In genomic region chr16:67537636-67538591, GRCh38 we compare ENCODE assay signal across 8 cellular contexts. TPM values are rescaled to one million over a fixed set of nuclear protein-coding genes. Genes with fewer than 3 reads are reported as not detected.
DNase-seq lines count a peak whose midpoint lies in the region; ATAC-seq lines count a peak whose summit lies in the region.

No MANE protein-coding gene starts in this region.

- peaks cover 0 to 5% of the 10 kb centered on the region in 2 donors for H3K27me3 Mint-ChIP-seq in CD8-positive, alpha-beta memory T cell
- no peaks in the 10 kb centered on the region for H3K27me3 Mint-ChIP-seq in effector memory CD8-positive, alpha-beta T cell
- peaks cover 29% of the 10 kb centered on the region for H3K27me3 Mint-ChIP-seq in stimulated activated naive CD8-positive, alpha-beta T cell treated with anti-CD3 and anti-CD28 coated beads, Interleukin-15, amount 100 ng/mL, for 72 hours

- peaks cover 29 to 51% (median 33%) of the 10 kb centered on the region in 3 donors for H3K4me1 Mint-ChIP-seq in CD8-positive, alpha-beta memory T cell
- peaks cover 31 to 34% of the 10 kb centered on the region in 2 donors for H3K4me1 Mint-ChIP-seq in effector memory CD8-positive, alpha-beta T cell (ENCODE audit: low read depth in 2 of 2)
- H3K4me1 Mint-ChIP-seq in stimulated activated naive CD8-positive, alpha-beta T cell treated with anti-CD3 and anti-CD28 coated beads, Interleukin-15, amount 100 ng/mL, for 72 hours, result peaks cover 59% of the 10 kb centered on the region

- CTCF ChIA-PET in CD8-positive, alpha-beta memory T cell (lab: Charles Lee), result interaction anchor here (0.9 to 13.7 kb wide), 9 partner anchors 9 to 107 kb away, joined by 3 to 125 read pairs (median 4); partner anchors contain the start of genes CARMIL2 and RIPOR1

- H3K36me3 Mint-ChIP-seq in CD8-positive, alpha-beta memory T cell, result peaks cover 0 to 27% (median 0%) of the 10 kb centered on the region in 3 donors
- peaks cover 24% of the 10 kb centered on the region for H3K36me3 Mint-ChIP-seq in effector memory CD8-positive, alpha-beta T cell (ENCODE audit: insufficient read depth)

- DNase-seq in CD8-positive, alpha-beta memory T cell, result peak; percentile 66 to 86 (median 72)
- DNase-seq in activated CD4-positive, alpha-beta T cell treated with anti-CD3 and anti-CD28 coated beads, Interleukin-2, amount 50 U/mL, for 1 hour, result peak; percentile 58
- DNase-seq in effector memory CD8-positive, alpha-beta T cell, result peak; percentile 53 to 69 (median 66)
- peak in 1 of 2 donors; percentile 55 for DNase-seq in stimulated activated naive CD8-positive, alpha-beta T cell treated with anti-CD3 and anti-CD28 coated beads, Interleukin-15, amount 100 ng/mL, for 72 hours
- DNase-seq in DMS114 treated with DMSO at 0.1 percent for 48 hours (lab: John Stamatoyannopoulos, UW; ENCODE audit: unreplicated experiment), result no peak

- H3K36me3 ChIP-seq in CD8-positive, alpha-beta memory T cell (ENCODE audit: insufficient read depth, low read length), result no peaks in the 10 kb centered on the region
- H3K36me3 ChIP-seq in mesodermal cell (ENCODE audit: control insufficient read depth, insufficient read depth, low read length), result peaks cover 51% of the 10 kb centered on the region

- peaks cover 31% of the 10 kb centered on the region for H3K4me1 ChIP-seq in CD8-positive, alpha-beta memory T cell (ENCODE audit: insufficient read depth, low read length)
- peaks cover 29% of the 10 kb centered on the region for H3K4me1 ChIP-seq in mesodermal cell (ENCODE audit: control insufficient read depth, insufficient read depth, low read length, poor library complexity, severe bottlenecking)

- peak overlapping the region; percentile 78 to 93 (median 86) for H3K4me3 Mint-ChIP-seq in CD8-positive, alpha-beta memory T cell
- H3K4me3 Mint-ChIP-seq in effector memory CD8-positive, alpha-beta T cell, result peak overlapping the region; percentile 79 to 80
- peak overlapping the region; percentile 86 for H3K4me3 Mint-ChIP-seq in stimulated activated naive CD8-positive, alpha-beta T cell treated with anti-CD3 and anti-CD28 coated beads, Interleukin-15, amount 100 ng/mL, for 72 hours

- H3K27ac ChIP-seq in CD8-positive, alpha-beta memory T cell (ENCODE audit: low read depth, low read length), result peak overlapping the region; percentile 47
- peak overlapping the region; percentile 68 for H3K27ac ChIP-seq in mesodermal cell (ENCODE audit: low read depth, low read length, severe bottlenecking)

- H3K9me3 Mint-ChIP-seq in CD8-positive, alpha-beta memory T cell, result no peaks in the 10 kb centered on the region
- H3K9me3 Mint-ChIP-seq in effector memory CD8-positive, alpha-beta T cell, result no peaks in the 10 kb centered on the region
- H3K9me3 Mint-ChIP-seq in stimulated activated naive CD8-positive, alpha-beta T cell treated with anti-CD3 and anti-CD28 coated beads, Interleukin-15, amount 100 ng/mL, for 72 hours, result no peaks in the 10 kb centered on the region

- H3K27me3 ChIP-seq in CD8-positive, alpha-beta memory T cell (ENCODE audit: insufficient read depth, low read length, poor library complexity, severe bottlenecking), result no peaks in the 10 kb centered on the region

- 0 to 2% methylated on average over 70 to 75 of the region's 97 CpGs for WGBS in mesodermal cell (ENCODE audit: insufficient coverage in 2 of 2), 2 experiments

- peak; percentile 47 for ATAC-seq in HG02840 (IDR thresholded peaks at IDR 0.05; ENCODE audit: low FRiP score, unreplicated experiment)
- peak; percentile 63 for ATAC-seq in effector memory CD8-positive, alpha-beta T cell (replicated peaks)
- ATAC-seq in stimulated activated naive CD8-positive, alpha-beta T cell treated with anti-CD3 and anti-CD28 coated beads, Interleukin-15, amount 100 ng/mL, for 72 hours, result peak; percentile 51
- ATAC-seq in HG03175 (IDR thresholded peaks at IDR 0.05; ENCODE audit: unreplicated experiment), result no peak

- peak overlapping the region in 7 of 8 donors; percentile 35 to 92 (median 84) for H3K27ac Mint-ChIP-seq in CD8-positive, alpha-beta memory T cell
- H3K27ac Mint-ChIP-seq in effector memory CD8-positive, alpha-beta T cell, result peak overlapping the region; percentile 78 to 87
- peak overlapping the region in 1 of 2 donors; percentile 64 for H3K27ac Mint-ChIP-seq in stimulated activated naive CD8-positive, alpha-beta T cell treated with anti-CD3 and anti-CD28 coated beads, Interleukin-15, amount 100 ng/mL, for 72 hours

- POLR2A ChIA-PET in CD8-positive, alpha-beta memory T cell (lab: Charles Lee), result interaction anchor here (0.6 to 1.7 kb wide), 7 partner anchors 9 to 122 kb away, joined by 3 to 15 read pairs (median 5); partner anchors contain the start of genes ACD, CTCF and RIPOR1

- H3K4me3 ChIP-seq in CD8-positive, alpha-beta memory T cell (ENCODE audit: low read length), result peak overlapping the region; percentile 60
- H3K4me3 ChIP-seq in mesodermal cell (ENCODE audit: extremely low read depth, insufficient read depth, low read length, poor library complexity, severe bottlenecking), result peak overlapping the region; percentile 70

- H3K9me3 ChIP-seq in CD8-positive, alpha-beta memory T cell (ENCODE audit: low read length), result no peaks in the 10 kb centered on the region
- no peaks in the 10 kb centered on the region for H3K9me3 ChIP-seq in mesodermal cell (ENCODE audit: control insufficient read depth, low read length)

RNA-seq across cellular contexts. Expression of gene RIPOR1, which starts 9.3 kb away (rescaled TPM):
- total RNA-seq in CD8-positive, alpha-beta memory T cell, result 10 to 100 TPM; 23.2 to 27.4 TPM
- 6.1 TPM for polyA plus RNA-seq in CD8-positive, alpha-beta memory T cell
- polyA plus RNA-seq in mesodermal cell (2013, experiment 1 of 2), result 63.3 TPM
- 57.3 TPM for polyA plus RNA-seq in mesodermal cell (2013, experiment 2 of 2)

RNA-seq across cellular contexts. Expression of gene CTCF, which starts 24.4 kb away (rescaled TPM):
- 10 to 100 TPM; 65.4 to 67.4 TPM for total RNA-seq in CD8-positive, alpha-beta memory T cell
- polyA plus RNA-seq in CD8-positive, alpha-beta memory T cell, result 66.4 TPM
- polyA plus RNA-seq in mesodermal cell (2013, experiment 1 of 2), result 41.5 TPM
- 40.7 TPM for polyA plus RNA-seq in mesodermal cell (2013, experiment 2 of 2)

RNA-seq across cellular contexts. Expression of gene AGRP, which starts 54.6 kb away (rescaled TPM):
- not detected for total RNA-seq in CD8-positive, alpha-beta memory T cell
- not detected for polyA plus RNA-seq in CD8-positive, alpha-beta memory T cell
- not detected for polyA plus RNA-seq in mesodermal cell (2013, experiment 1 of 2)
- not detected for polyA plus RNA-seq in mesodermal cell (2013, experiment 2 of 2)

RNA-seq across cellular contexts. Expression of gene ATP6V0D1, which starts 57.0 kb away (rescaled TPM):
- 10 to 100 TPM; 49.3 to 57.6 TPM for total RNA-seq in CD8-positive, alpha-beta memory T cell
- 107 TPM for polyA plus RNA-seq in CD8-positive, alpha-beta memory T cell
- 64.5 TPM for polyA plus RNA-seq in mesodermal cell (2013, experiment 1 of 2)
- 59.7 TPM for polyA plus RNA-seq in mesodermal cell (2013, experiment 2 of 2)
